ENCODE assay signal across 8 cellular contexts in the genomic region with DNA sequence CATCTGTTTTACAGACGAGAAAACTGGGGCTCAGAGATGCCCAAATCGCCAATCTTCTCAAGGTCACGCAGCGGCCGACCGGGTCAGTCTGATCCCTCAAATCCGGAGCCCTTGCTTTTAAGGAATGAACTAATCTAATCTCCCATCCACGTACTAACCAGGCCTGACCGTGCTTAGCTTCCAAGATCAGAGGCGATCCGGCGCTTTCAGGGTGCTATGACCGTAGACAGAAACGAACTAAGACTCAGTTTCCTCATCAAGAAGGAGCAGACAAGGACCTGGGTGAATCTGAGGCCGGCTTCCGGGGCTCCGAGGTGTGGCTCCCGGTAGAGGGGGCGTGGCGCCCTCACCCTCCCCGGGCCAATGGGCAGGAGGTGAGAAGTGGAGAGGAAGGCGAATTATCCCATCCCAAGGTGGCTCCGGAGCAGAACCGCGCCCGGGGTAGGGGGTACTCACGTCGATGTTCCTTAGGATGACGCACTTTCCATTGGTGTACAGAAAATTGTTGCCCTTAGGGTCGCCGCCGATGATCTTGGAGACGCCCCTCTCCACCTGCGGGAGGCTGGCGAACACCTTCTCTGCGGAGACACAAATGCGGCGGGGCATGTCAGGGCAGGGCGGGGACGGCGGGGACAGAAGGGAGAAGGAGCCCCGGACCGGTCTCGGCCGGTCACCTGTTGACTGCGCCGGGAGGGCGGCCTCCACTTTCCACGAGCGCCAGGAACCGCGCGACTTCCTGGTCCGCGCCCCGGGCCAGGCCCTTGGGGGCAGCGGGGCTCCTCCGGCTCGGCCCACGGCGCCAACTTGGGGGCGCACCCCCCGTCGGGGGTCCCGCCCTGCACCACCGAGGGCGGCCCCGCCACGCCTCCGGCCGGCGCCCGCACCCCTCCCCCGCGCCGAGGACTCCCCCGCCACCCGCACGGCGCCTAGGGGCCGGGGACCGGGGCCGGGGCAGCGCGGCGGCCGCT. TPM values are rescaled to one million over a fixed set of nuclear protein-coding genes. Genes with fewer than 3 reads are reported as not detected.
DNase-seq lines count a peak whose midpoint lies in the region; ATAC-seq and TF ChIP-seq lines count a peak whose summit lies in the region.

No MANE protein-coding gene starts in this region.

- H3K4me2 ChIP-seq in DOHH2 (ENCODE audit: low read length), result peak overlapping the region; percentile 76

- H3K9me3 ChIP-seq in DOHH2 (ENCODE audit: control insufficient read depth, insufficient read depth, low read length), result no peaks in the 10 kb centered on the region

- TF ChIP-seq CTCF in DOHH2 (IDR thresholded peaks at IDR 0.05; ENCODE audit: low read depth, low read length, poor library complexity, severe bottlenecking) (no peak), brain microvascular endothelial cell (IDR thresholded peaks at IDR 0.05; ENCODE audit: low read depth, low read length, missing control alignments) (no peak)

- H4K20me1 ChIP-seq in DOHH2 (ENCODE audit: control insufficient read depth, insufficient read depth, low read depth, low read length), result peaks cover 22% of the 10 kb centered on the region

- peak; percentile 39 for ATAC-seq in GM21390 (IDR thresholded peaks at IDR 0.05; ENCODE audit: unreplicated experiment)

- no peaks in the 10 kb centered on the region for H3K9me2 ChIP-seq in DOHH2 (replicated peaks; ENCODE audit: control insufficient read depth, low read length)

- H3K27me3 ChIP-seq in DOHH2 (ENCODE audit: control insufficient read depth, low read length), result 0 out of 2 replicates have a peak, but pooled peaks cover 3% of the 10 kb centered on the region
- H3K27me3 ChIP-seq in brain microvascular endothelial cell (replicated peaks), result no peaks in the 10 kb centered on the region

- peaks cover 58% of the 10 kb centered on the region for H3K79me2 ChIP-seq in DOHH2 (ENCODE audit: control insufficient read depth, low read length)

- in situ Hi-C loops in brain microvascular endothelial cell (cut with HindIII; ENCODE audit: low pct_ligation_motif_present, low sequenced_read_pairs), result no loop called here

- peak overlapping the region; percentile 97 for H3K4me3 ChIP-seq in DOHH2 (ENCODE audit: low read length)
- peak overlapping the region; percentile 84 for H3K4me3 ChIP-seq in brain microvascular endothelial cell (ENCODE audit: low read depth, low read length)

- DNase-seq in HT-29 (ENCODE audit: low spot score) (peak; percentile 69), T-helper 9 cell (peak; percentile 64), brain microvascular endothelial cell (no peak), kidney glomerular epithelial cell (lab: John Stamatoyannopoulos, UW) (peak; percentile 28), NCI-H128 (lab: John Stamatoyannopoulos, UW; ENCODE audit: unreplicated experiment) (no peak)
- DNase-seq in stimulated activated CD4-positive, alpha-beta T cell treated with anti-CD3 and anti-CD28 coated beads, Interleukin-4, amount 100 ng/mL, for 1 hour, result peak; percentile 69

- peak overlapping the region; percentile 62 for H3K27ac ChIP-seq in DOHH2 (ENCODE audit: low read depth, low read length)
- H3K27ac ChIP-seq in brain microvascular endothelial cell, result peak overlapping the region; percentile 66

- H3F3A ChIP-seq in DOHH2 (ENCODE audit: control insufficient read depth, insufficient read depth), result no peaks in the 10 kb centered on the region; the same call in 1 of the 2 replicates

- peaks cover 26% of the 10 kb centered on the region for H3K4me1 ChIP-seq in DOHH2 (ENCODE audit: control insufficient read depth, low read length)

- H3K36me3 ChIP-seq in DOHH2 (ENCODE audit: control insufficient read depth, low read length) (peaks cover 53% of the 10 kb centered on the region), brain microvascular endothelial cell (replicated peaks) (peaks cover 53% of the 10 kb centered on the region)

RNA-seq across cellular contexts. Expression of a gene that starts 0.7 kb away (rescaled TPM):
- 306 and 310 TPM in 2 replicates for total RNA-seq in HT-29 (2014; rRNA removed; shearing (Covaris generic))

Comparison
In these comparisons a context has a peak if more than half of its experiments do, and no peak if none do; other contexts are left out.
1. DNase-seq: peak in HT-29 (single experiment), T-helper 9 cell (single experiment), kidney glomerular epithelial cell (single experiment) and stimulated activated CD4-positive, alpha-beta T cell treated with anti-CD3 and anti-CD28 coated beads, Interleukin-4, amount 100 ng/mL, for 1 hour (single experiment); none in brain microvascular endothelial cell (single experiment) and NCI-H128 (single experiment).